Comparison of ENCODE assay signal across 1 cellular context in genomic region chr22:37498289-37498909, GRCh38.
TF ChIP-seq lines count a peak whose summit lies in the region.

No MANE protein-coding gene starts in this region.

TF ChIP-seq in K562, 482 proteins besides CTCF, POLR2A, EP300 and RAD21 (continued from another document):
- TF ChIP-seq, protein P1, sequence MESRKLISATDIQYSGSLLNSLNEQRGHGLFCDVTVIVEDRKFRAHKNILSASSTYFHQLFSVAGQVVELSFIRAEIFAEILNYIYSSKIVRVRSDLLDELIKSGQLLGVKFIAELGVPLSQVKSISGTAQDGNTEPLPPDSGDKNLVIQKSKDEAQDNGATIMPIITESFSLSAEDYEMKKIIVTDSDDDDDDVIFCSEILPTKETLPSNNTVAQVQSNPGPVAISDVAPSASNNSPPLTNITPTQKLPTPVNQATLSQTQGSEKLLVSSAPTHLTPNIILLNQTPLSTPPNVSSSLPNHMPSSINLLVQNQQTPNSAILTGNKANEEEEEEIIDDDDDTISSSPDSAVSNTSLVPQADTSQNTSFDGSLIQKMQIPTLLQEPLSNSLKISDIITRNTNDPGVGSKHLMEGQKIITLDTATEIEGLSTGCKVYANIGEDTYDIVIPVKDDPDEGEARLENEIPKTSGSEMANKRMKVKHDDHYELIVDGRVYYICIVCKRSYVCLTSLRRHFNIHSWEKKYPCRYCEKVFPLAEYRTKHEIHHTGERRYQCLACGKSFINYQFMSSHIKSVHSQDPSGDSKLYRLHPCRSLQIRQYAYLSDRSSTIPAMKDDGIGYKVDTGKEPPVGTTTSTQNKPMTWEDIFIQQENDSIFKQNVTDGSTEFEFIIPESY (CRISPR knock-in tag; IDR thresholded peaks at IDR 0.05) = peak; percentile 67; the same call in 1 of the 2 replicates
- no peak for TF ChIP-seq ZNF444 (CRISPR knock-in tag; IDR thresholded peaks at IDR 0.05)
- TF ChIP-seq YBX1 (IDR thresholded peaks at IDR 0.05) = no peak
- TF ChIP-seq ELF2 (CRISPR knock-in tag; IDR thresholded peaks at IDR 0.05) = no peak
- TF ChIP-seq, protein P2, sequence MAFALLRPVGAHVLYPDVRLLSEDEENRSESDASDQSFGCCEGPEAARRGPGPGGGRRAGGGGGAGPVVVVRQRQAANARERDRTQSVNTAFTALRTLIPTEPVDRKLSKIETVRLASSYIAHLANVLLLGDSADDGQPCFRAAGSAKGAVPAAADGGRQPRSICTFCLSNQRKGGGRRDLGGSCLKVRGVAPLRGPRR (CRISPR knock-in tag; IDR thresholded peaks at IDR 0.05) = no peak
- peak; percentile 44; the same call in 1 of the 2 replicates for TF ChIP-seq CTBP1 (IDR thresholded peaks at IDR 0.05; ENCODE audit: borderline replicate concordance)
- TF ChIP-seq, protein P3, sequence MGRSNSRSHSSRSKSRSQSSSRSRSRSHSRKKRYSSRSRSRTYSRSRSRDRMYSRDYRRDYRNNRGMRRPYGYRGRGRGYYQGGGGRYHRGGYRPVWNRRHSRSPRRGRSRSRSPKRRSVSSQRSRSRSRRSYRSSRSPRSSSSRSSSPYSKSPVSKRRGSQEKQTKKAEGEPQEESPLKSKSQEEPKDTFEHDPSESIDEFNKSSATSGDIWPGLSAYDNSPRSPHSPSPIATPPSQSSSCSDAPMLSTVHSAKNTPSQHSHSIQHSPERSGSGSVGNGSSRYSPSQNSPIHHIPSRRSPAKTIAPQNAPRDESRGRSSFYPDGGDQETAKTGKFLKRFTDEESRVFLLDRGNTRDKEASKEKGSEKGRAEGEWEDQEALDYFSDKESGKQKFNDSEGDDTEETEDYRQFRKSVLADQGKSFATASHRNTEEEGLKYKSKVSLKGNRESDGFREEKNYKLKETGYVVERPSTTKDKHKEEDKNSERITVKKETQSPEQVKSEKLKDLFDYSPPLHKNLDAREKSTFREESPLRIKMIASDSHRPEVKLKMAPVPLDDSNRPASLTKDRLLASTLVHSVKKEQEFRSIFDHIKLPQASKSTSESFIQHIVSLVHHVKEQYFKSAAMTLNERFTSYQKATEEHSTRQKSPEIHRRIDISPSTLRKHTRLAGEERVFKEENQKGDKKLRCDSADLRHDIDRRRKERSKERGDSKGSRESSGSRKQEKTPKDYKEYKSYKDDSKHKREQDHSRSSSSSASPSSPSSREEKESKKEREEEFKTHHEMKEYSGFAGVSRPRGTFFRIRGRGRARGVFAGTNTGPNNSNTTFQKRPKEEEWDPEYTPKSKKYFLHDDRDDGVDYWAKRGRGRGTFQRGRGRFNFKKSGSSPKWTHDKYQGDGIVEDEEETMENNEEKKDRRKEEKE (IDR thresholded peaks at IDR 0.05; ENCODE audit: borderline replicate concordance in 1 of 2, control insufficient read depth in 1 of 2, low read depth in 2 of 2, low read length in 1 of 2) = no peak
- TF ChIP-seq, protein P4, sequence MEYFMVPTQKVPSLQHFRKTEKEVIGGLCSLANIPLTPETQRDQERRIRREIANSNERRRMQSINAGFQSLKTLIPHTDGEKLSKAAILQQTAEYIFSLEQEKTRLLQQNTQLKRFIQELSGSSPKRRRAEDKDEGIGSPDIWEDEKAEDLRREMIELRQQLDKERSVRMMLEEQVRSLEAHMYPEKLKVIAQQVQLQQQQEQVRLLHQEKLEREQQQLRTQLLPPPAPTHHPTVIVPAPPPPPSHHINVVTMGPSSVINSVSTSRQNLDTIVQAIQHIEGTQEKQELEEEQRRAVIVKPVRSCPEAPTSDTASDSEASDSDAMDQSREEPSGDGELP (CRISPR knock-in tag; IDR thresholded peaks at IDR 0.05; ENCODE audit: borderline replicate concordance) = peak; percentile 49; the same call in 1 of the 2 replicates
- no peak for TF ChIP-seq ZNF224 (CRISPR knock-in tag; IDR thresholded peaks at IDR 0.05)
- TF ChIP-seq SREBF2 (CRISPR knock-in tag; IDR thresholded peaks at IDR 0.05) = no peak
- no peak for TF ChIP-seq GTF2F1 (IDR thresholded peaks at IDR 0.05; ENCODE audit: low read depth, low read length)
- no peak for TF ChIP-seq ZNF436 (CRISPR knock-in tag; IDR thresholded peaks at IDR 0.05)
TF ChIP-seq in K562: peak in this region for 8.
